Comparison of ENCODE assay signal across 18 cellular contexts in genomic region chr10:21668831-21669230, GRCh38.
DNase-seq lines count a peak whose midpoint lies in the region; ATAC-seq, FAIRE-seq and TF ChIP-seq lines count a peak whose summit lies in the region.
"Had no signal": no experiment of that assay in that cellular context is flagged by ENCODE, and none has a peak within 500 bp of the region (broad histone marks: within the 10 kb centered on the region; RNA-seq: fewer than 3 reads in every experiment).

No MANE protein-coding gene starts in this region.

- H3K4me1 ChIP-seq in H1 (replicated peaks in 1 of 4; ENCODE audit: control insufficient read depth in 3 of 4, insufficient read depth in 4 of 4, low read length in 3 of 4) = no peaks in the 10 kb centered on the region; a peak in 2 of 7 replicates

- POLR2A ChIA-PET in BJ (lab: Charles Lee) (no interaction called here), H1 (lab: Charles Lee; ENCODE audit: partially characterized antibody) (no interaction called here)

- DNase-seq in BJ (ENCODE audit: low read depth) = peak; percentile 15
- peak; percentile 22 for DNase-seq in OCI-M1 (lab: John Stamatoyannopoulos, UW)
- no peak for DNase-seq in H1 (ENCODE audit: low read depth in 1 of 2, low spot score in 2 of 2)
- DNase-seq in osteocyte (ENCODE audit: extremely low spot score, unreplicated experiment) = no peak
- no peak for DNase-seq in activated CD4-positive, alpha-beta T cell treated with anti-CD3 and anti-CD28 coated beads for 48 hours
- DNase-seq: CD8-positive, alpha-beta T cell; DND-41; Kasumi-1; NCI-H1694; NCI-H2081; NCI-H2171; NCI-H510A; NCI-H748 treated with DMSO at 0.1 percent for 48 hours; SIG-M5 had no signal

- no peak overlapping the region for H2BK12ac ChIP-seq in H1 (ENCODE audit: low read depth, low read length)

- no peak overlapping the region for H4K91ac ChIP-seq in H1 (replicated peaks; ENCODE audit: insufficient read length, low read length)

- 80% methylated on average over 1 of the region's 1 CpG; no CpG with 5 or more reads in 1 of the 2 experiments for WGBS in H1 (ENCODE audit: extremely low coverage in 1 of 2, insufficient coverage in 1 of 2, insufficient read length in 1 of 2, insufficient replicate concordance in 2 of 2, low coverage in 1 of 2, low lambda C conversion rate in 2 of 2, missing lambda C conversion rate in 1 of 2), 2 experiments

- H3K56ac ChIP-seq in H1 (replicated peaks; ENCODE audit: insufficient read length, low read depth, low read length) = no peak overlapping the region

- no peak overlapping the region for H2BK120ac ChIP-seq in H1 (replicated peaks; ENCODE audit: low read depth, low read length)

- no peaks in the 10 kb centered on the region for H3K23me2 ChIP-seq in H1 (ENCODE audit: low read depth, low read length)

- H3K36me3 ChIP-seq in BJ (ENCODE audit: control insufficient read depth, insufficient read depth, low read length) = peaks cover 2% of the 10 kb centered on the region
- peaks cover 0 to 11% (median 2%) of the 10 kb centered on the region in 4 experiments; a peak in 4 of 8 replicates for H3K36me3 ChIP-seq in H1 (ENCODE audit: control insufficient read depth in 2 of 4, insufficient read depth in 4 of 4, low read length in 3 of 4)

- H3K9me3 Mint-ChIP-seq in osteocyte (ENCODE audit: unreplicated experiment) = no peaks in the 10 kb centered on the region
- H3K9me3 Mint-ChIP-seq: CD8-positive, alpha-beta T cell had no signal

- FAIRE-seq in H1 (lab: Jason Lieb, UNC) = no peak

- H3K4me3 ChIP-seq in BJ (ENCODE audit: low read depth, low read length) (no peak overlapping the region), H1 (ENCODE audit: extremely low read depth in 1 of 4, insufficient read depth in 2 of 4, low read depth in 3 of 4, low read length in 4 of 4) (no peak overlapping the region)
- H3K4me3 ChIP-seq: BLaER1 treated with 17β-estradiol and CSF1 and Interleukin-3, amounts not matched to agents 10 nM and 100 nM had no signal

- no peak overlapping the region for H2BK5ac ChIP-seq in H1 (ENCODE audit: low read depth, low read length)

- H3K27me3 Mint-ChIP-seq in osteocyte (ENCODE audit: unreplicated experiment) = no peaks in the 10 kb centered on the region

- no peaks in the 10 kb centered on the region; the same call in 1 of the 2 replicates for H3K79me1 ChIP-seq in H1 (ENCODE audit: low read depth, low read length)

- no peaks in the 10 kb centered on the region for H4K20me1 ChIP-seq in H1 (replicated peaks in 1 of 2; ENCODE audit: control insufficient read depth in 1 of 2, insufficient read depth in 2 of 2, low read length in 2 of 2)

- H3K4me1 Mint-ChIP-seq in osteocyte (ENCODE audit: unreplicated experiment) = peaks cover 31% of the 10 kb centered on the region

- TF ChIP-seq CTCF in BJ (IDR thresholded peaks at IDR 0.05; ENCODE audit: insufficient read depth, low read depth, low read length) (no peak), H1 (IDR thresholded peaks at IDR 0.05; ENCODE audit: control extremely low read depth in 1 of 3, insufficient read depth in 1 of 3, low read depth in 1 of 3, low read length in 3 of 3) (no peak), osteocyte (IDR thresholded peaks at IDR 0.05) (no peak)

- H3K9me3 ChIP-seq in H1 (ENCODE audit: insufficient read depth in 2 of 2, low read depth in 1 of 2, low read length in 1 of 2) = no peaks in the 10 kb centered on the region
- H3K9me3 ChIP-seq: BLaER1 treated with 17β-estradiol and CSF1 and Interleukin-3, amounts not matched to agents 10 nM and 100 nM had no signal

- no peak overlapping the region for H3K4me3 Mint-ChIP-seq in osteocyte (ENCODE audit: unreplicated experiment)
- H3K4me3 Mint-ChIP-seq: CD8-positive, alpha-beta T cell had no signal

- H3K36me3 Mint-ChIP-seq in osteocyte (ENCODE audit: unreplicated experiment) = peaks cover 16% of the 10 kb centered on the region

- no peak for TF ChIP-seq RAD21 in H1 (IDR thresholded peaks at IDR 0.05 in 1 of 2, conservative IDR thresholded peaks at IDR 0.05 in 1 of 2; ENCODE audit: low read depth in 2 of 2, low read length in 2 of 2)

- H2BK20ac ChIP-seq in H1 (ENCODE audit: low read length) = no peak overlapping the region

- no peak overlapping the region for H3K18ac ChIP-seq in H1 (ENCODE audit: extremely low read depth, low read length)

- peak overlapping the region; percentile 60 for H4K5ac ChIP-seq in H1 (ENCODE audit: insufficient read length, low read depth, low read length)

- H2BK15ac ChIP-seq in H1 (ENCODE audit: low read length) = no peak overlapping the region

- H3K27me3 ChIP-seq in BJ (ENCODE audit: control insufficient read depth, insufficient read depth, low read length) (no peaks in the 10 kb centered on the region), H1 (replicated peaks in 1 of 4; ENCODE audit: control insufficient read depth in 3 of 4, extremely low read depth in 1 of 4, insufficient read depth in 3 of 4, low read length in 3 of 4) (no peaks in the 10 kb centered on the region)
- H3K27me3 ChIP-seq: BLaER1 treated with 17β-estradiol and CSF1 and Interleukin-3, amounts not matched to agents 10 nM and 100 nM had no signal

- no peak for TF ChIP-seq POLR2A in H1 (IDR thresholded peaks at IDR 0.05; ENCODE audit: control extremely low read depth in 1 of 2, low read depth in 2 of 2, low read length in 2 of 2)

- no peak overlapping the region for H3K9ac ChIP-seq in H1 (replicated peaks in 1 of 4; ENCODE audit: extremely low read depth in 1 of 4, low read depth in 3 of 4, low read length in 3 of 4)
- H3K9ac ChIP-seq: BLaER1 treated with 17β-estradiol and CSF1 and Interleukin-3, amounts not matched to agents 10 nM and 100 nM had no signal

- CTCF ChIA-PET in BJ (lab: Yijun Ruan, JAX) = no interaction called here
- CTCF ChIA-PET in H1 (lab: Charles Lee; ENCODE audit: partially characterized antibody) = no interaction called here

- no peak overlapping the region for H2AFZ ChIP-seq in H1 (ENCODE audit: low read length)

- no peak overlapping the region for H4K8ac ChIP-seq in H1 (ENCODE audit: extremely low read depth, insufficient read depth, low read length)

- no peak overlapping the region for H3K4me2 ChIP-seq in H1 (ENCODE audit: insufficient read depth in 1 of 2, low read depth in 2 of 2, low read length in 2 of 2)
- H3K4me2 ChIP-seq: BLaER1 treated with 17β-estradiol and CSF1 and Interleukin-3, amounts not matched to agents 10 nM and 100 nM had no signal

- H3K79me2 ChIP-seq in H1 (ENCODE audit: control insufficient read depth in 1 of 2, insufficient read depth in 2 of 2, low read length in 2 of 2) = peaks cover 0 to 50% of the 10 kb centered on the region in 2 experiments; a peak in 3 of 4 replicates

- peak overlapping the region; percentile 83 for H3K27ac Mint-ChIP-seq in osteocyte (ENCODE audit: unreplicated experiment)
- H3K27ac Mint-ChIP-seq: CD8-positive, alpha-beta T cell had no signal

- no peak for TF ChIP-seq EP300 in H1 (IDR thresholded peaks at IDR 0.05; ENCODE audit: borderline replicate concordance in 1 of 2, low read depth in 2 of 2, low read length in 2 of 2)

- H3K23ac ChIP-seq in H1 (ENCODE audit: insufficient read length) = no peak overlapping the region

- H3K4ac ChIP-seq in H1 (replicated peaks; ENCODE audit: insufficient read length, low read depth, low read length) = no peak overlapping the region

- no peak overlapping the region for H2AK5ac ChIP-seq in H1 (ENCODE audit: low read depth, low read length)

- no peak for ATAC-seq in GM21447 (IDR thresholded peaks at IDR 0.05; ENCODE audit: unreplicated experiment)
- no peak for ATAC-seq in GM21576 (IDR thresholded peaks at IDR 0.05; ENCODE audit: unreplicated experiment)
- ATAC-seq: CD8-positive, alpha-beta T cell; SK-N-SH treated with all-trans-retinoic acid at 6 μM for 48 hours had no signal

- no peak overlapping the region for H3K27ac ChIP-seq in H1 (ENCODE audit: low read depth, low read length)
- H3K27ac ChIP-seq: BLaER1 treated with 17β-estradiol and CSF1 and Interleukin-3, amounts not matched to agents 10 nM and 100 nM had no signal

- H3K14ac ChIP-seq in H1 (ENCODE audit: insufficient read length) = no peak overlapping the region

TF ChIP-seq in H1, 55 proteins besides CTCF, POLR2A, EP300 and RAD21:
- no peak for TF ChIP-seq CEBPB (IDR thresholded peaks at IDR 0.05; ENCODE audit: low read depth, low read length)
- no peak for TF ChIP-seq NANOG (IDR thresholded peaks at IDR 0.05; ENCODE audit: insufficient read depth, low read depth, low read length, poor library complexity, severe bottlenecking)
- TF ChIP-seq CREB1 (IDR thresholded peaks at IDR 0.05) = no peak
- TF ChIP-seq TBP (IDR thresholded peaks at IDR 0.05; ENCODE audit: low read depth, low read length) = no peak
- no peak for TF ChIP-seq SIX5 (IDR thresholded peaks at IDR 0.05; ENCODE audit: low read depth, low read length)
- no peak for TF ChIP-seq ASH2L (IDR thresholded peaks at IDR 0.05; ENCODE audit: low read length)
- no peak for TF ChIP-seq RNF2 (IDR thresholded peaks at IDR 0.05; ENCODE audit: borderline replicate concordance, low read depth, low read length, missing control alignments, poor library complexity, severe bottlenecking)
- TF ChIP-seq TAF1 (IDR thresholded peaks at IDR 0.05; ENCODE audit: low read depth, low read length) = no peak
- no peak for TF ChIP-seq NRF1 (IDR thresholded peaks at IDR 0.05; ENCODE audit: low read depth, low read length)

Comparison
In these comparisons a context has a peak if more than half of its experiments do, and no peak if none do; other contexts are left out.
1. DNase-seq: peak in BJ (single experiment) and OCI-M1 (single experiment); none in H1 (0 of 2), osteocyte (single experiment) and activated CD4-positive, alpha-beta T cell treated with anti-CD3 and anti-CD28 coated beads for 48 hours (single experiment).